ENCODE assay signal across 1 cellular context in genomic region chr19:6071840-6072239, GRCh38.
TF ChIP-seq lines count a peak whose summit lies in the region.

No MANE protein-coding gene starts in this region.

TF ChIP-seq in IMR-90, 13 proteins besides CTCF, POLR2A, EP300 and RAD21:
- TF ChIP-seq, protein P1, sequence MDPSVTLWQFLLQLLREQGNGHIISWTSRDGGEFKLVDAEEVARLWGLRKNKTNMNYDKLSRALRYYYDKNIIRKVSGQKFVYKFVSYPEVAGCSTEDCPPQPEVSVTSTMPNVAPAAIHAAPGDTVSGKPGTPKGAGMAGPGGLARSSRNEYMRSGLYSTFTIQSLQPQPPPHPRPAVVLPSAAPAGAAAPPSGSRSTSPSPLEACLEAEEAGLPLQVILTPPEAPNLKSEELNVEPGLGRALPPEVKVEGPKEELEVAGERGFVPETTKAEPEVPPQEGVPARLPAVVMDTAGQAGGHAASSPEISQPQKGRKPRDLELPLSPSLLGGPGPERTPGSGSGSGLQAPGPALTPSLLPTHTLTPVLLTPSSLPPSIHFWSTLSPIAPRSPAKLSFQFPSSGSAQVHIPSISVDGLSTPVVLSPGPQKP (IDR thresholded peaks at IDR 0.05; ENCODE audit: borderline replicate concordance, low read depth, low read length): no peak
- no peak for TF ChIP-seq FOS (IDR thresholded peaks at IDR 0.05; ENCODE audit: low read depth, low read length)
- TF ChIP-seq NFE2L2 (IDR thresholded peaks at IDR 0.05; ENCODE audit: low read depth, low read length): no peak
- TF ChIP-seq CHD1 (IDR thresholded peaks at IDR 0.05; ENCODE audit: low read depth, low read length): no peak
- no peak for TF ChIP-seq SMC3 (IDR thresholded peaks at IDR 0.05; ENCODE audit: low read depth, low read length)
- no peak for TF ChIP-seq MXI1 (IDR thresholded peaks at IDR 0.05; ENCODE audit: borderline replicate concordance, low read depth, low read length)
- TF ChIP-seq RFX5 (IDR thresholded peaks at IDR 0.05; ENCODE audit: low read depth, low read length): no peak
- TF ChIP-seq CEBPB (IDR thresholded peaks at IDR 0.05; ENCODE audit: low read depth, low read length): no peak
- TF ChIP-seq MAFK (IDR thresholded peaks at IDR 0.05; ENCODE audit: low read depth, low read length): no peak
- no peak for TF ChIP-seq MAZ (IDR thresholded peaks at IDR 0.05; ENCODE audit: borderline replicate concordance, low read depth, low read length)
- no peak for TF ChIP-seq RCOR1 (IDR thresholded peaks at IDR 0.05; ENCODE audit: insufficient replicate concordance, low read length)
